ENCODE assay signal across 5 cellular contexts in the genomic region with DNA sequence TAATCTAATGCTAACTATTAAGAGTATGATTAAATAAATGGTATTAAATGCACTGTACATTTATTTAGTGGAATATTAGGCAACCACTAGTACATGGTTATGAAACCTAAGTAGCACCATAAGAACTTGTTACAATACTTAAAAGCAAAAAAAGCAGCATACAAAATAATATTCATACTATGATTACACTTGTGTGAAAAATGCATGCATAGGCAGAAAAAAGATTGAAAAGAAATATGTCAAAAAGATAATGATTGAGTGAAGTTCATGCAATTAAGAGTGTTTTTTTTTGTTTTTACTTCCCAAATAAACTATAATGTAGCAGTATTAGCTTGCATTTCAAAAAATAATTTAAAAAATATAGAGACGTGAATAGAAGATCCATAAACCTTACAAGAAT.
"Had no signal": no experiment of that assay in that cellular context is flagged by ENCODE, and none has a peak within 500 bp of the region (broad histone marks: within the 10 kb centered on the region; RNA-seq: fewer than 3 reads in every experiment).

No MANE protein-coding gene starts in this region.

- DNase-seq: KBM-7, KG1 had no signal

- H3K4me2 ChIP-seq: KMS-11 had no signal

- H3K27ac ChIP-seq: HL-60, KMS-11 had no signal

- FAIRE-seq: HTR-8/SVneo had no signal

- H3K9ac ChIP-seq: KMS-11 had no signal
